16 cellular contexts compared by ENCODE assay signal in the genomic region with DNA sequence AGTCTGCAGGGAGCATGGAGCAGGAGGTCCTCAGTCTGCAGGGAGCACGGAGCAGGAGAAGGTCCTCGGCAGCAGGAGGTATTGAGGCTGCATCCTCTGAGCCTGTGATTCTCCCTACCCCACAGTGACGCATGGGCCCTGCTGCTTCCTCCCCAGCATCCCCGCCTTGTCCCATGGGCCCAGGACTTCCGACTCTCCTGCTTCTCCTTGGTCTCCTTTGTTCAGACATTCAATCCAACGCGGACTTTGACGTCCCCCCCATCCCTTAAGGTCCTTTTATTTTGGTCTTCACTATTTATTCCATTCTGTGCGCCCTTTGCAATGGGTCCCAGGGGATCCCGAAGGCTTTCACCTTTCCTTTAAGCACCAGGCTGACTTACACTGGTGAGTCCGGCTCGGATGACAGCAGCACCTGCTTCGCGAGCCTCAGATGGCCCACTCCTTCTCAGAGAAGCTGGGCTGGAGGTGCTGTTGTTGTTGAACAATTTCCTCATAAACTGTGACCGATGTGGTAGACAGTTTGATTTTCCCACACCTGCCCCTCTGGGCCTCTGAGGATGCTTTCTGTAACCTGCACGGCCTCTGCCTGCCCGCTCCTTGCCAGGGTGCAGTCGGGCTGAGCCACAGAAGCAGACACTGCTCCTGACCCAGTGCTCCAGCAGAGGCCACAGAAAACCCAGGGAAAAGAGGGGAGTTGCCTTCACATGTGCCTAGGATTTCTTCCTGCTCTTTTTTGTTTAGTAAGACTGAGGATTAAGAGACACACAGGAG.
"Had no signal": no experiment of that assay in that cellular context is flagged by ENCODE, and none has a peak within 500 bp of the region (broad histone marks: within the 10 kb centered on the region; RNA-seq: fewer than 3 reads in every experiment).

No MANE protein-coding gene starts in this region.

- H3K27ac Mint-ChIP-seq: activated naive CD8-positive, alpha-beta T cell treated with anti-CD3 and anti-CD28 coated beads, Interleukin-2, amount 10 ng/mL, durations not matched to agents 7 days and 5 days; stimulated activated naive B cell treated with anti-CD40 and anti-IgM and Interleukin-4, amounts not matched to agents 10 μg/mL and 1 μg/mL and 100 μg/mL, for 72 hours had no signal

- H3K27me3 ChIP-seq: foreskin keratinocyte, pancreas had no signal

- H3K4me1 ChIP-seq: foreskin keratinocyte, left ventricle myocardium inferior, pancreas had no signal

- H3K36me3 Mint-ChIP-seq: activated naive CD8-positive, alpha-beta T cell treated with anti-CD3 and anti-CD28 coated beads, Interleukin-2, amount 10 ng/mL, durations not matched to agents 7 days and 5 days; stimulated activated naive B cell treated with anti-CD40 and anti-IgM and Interleukin-4, amounts not matched to agents 10 μg/mL and 1 μg/mL and 100 μg/mL, for 72 hours had no signal

- H3K9me3 Mint-ChIP-seq: activated naive CD8-positive, alpha-beta T cell treated with anti-CD3 and anti-CD28 coated beads, Interleukin-2, amount 10 ng/mL, durations not matched to agents 7 days and 5 days; stimulated activated naive B cell treated with anti-CD40 and anti-IgM and Interleukin-4, amounts not matched to agents 10 μg/mL and 1 μg/mL and 100 μg/mL, for 72 hours had no signal

- H3K9me3 ChIP-seq: pancreas had no signal

- DNase-seq: activated CD4-positive, alpha-beta T cell treated with anti-CD3 and anti-CD28 coated beads for 1 hour; activated naive CD4-positive, alpha-beta T cell treated with Interleukin-2 at 50 U/mL for 16 hours; activated naive CD8-positive, alpha-beta T cell treated with anti-CD3 and anti-CD28 coated beads, Interleukin-2, amount 10 ng/mL, durations not matched to agents 7 days and 5 days; amygdala; foreskin keratinocyte; glutamatergic neuron; hippocampal formation; left ventricle myocardium inferior; pancreas; stimulated activated CD4-positive, alpha-beta T cell treated with anti-CD3 and anti-CD28 coated beads, Interleukin-4, amount 100 ng/mL, for 4 hours; stimulated activated naive B cell treated with anti-CD40 and anti-IgM and Interleukin-4, amounts not matched to agents 10 μg/mL and 1 μg/mL and 100 μg/mL, for 72 hours; WERI-Rb-1 had no signal

- H3K4me3 Mint-ChIP-seq: activated naive CD8-positive, alpha-beta T cell treated with anti-CD3 and anti-CD28 coated beads, Interleukin-2, amount 10 ng/mL, durations not matched to agents 7 days and 5 days; stimulated activated naive B cell treated with anti-CD40 and anti-IgM and Interleukin-4, amounts not matched to agents 10 μg/mL and 1 μg/mL and 100 μg/mL, for 72 hours had no signal

- FAIRE-seq: islet of Langerhans, pancreas had no signal

- ATAC-seq: foreskin keratinocyte, pancreas, sciatic nerve had no signal

- H3K4me1 Mint-ChIP-seq: activated naive CD8-positive, alpha-beta T cell treated with anti-CD3 and anti-CD28 coated beads, Interleukin-2, amount 10 ng/mL, durations not matched to agents 7 days and 5 days; stimulated activated naive B cell treated with anti-CD40 and anti-IgM and Interleukin-4, amounts not matched to agents 10 μg/mL and 1 μg/mL and 100 μg/mL, for 72 hours had no signal

- H3K4me3 ChIP-seq: left ventricle myocardium inferior, pancreas, smooth muscle cell had no signal

- H3K36me3 ChIP-seq: left ventricle myocardium inferior, pancreas, WERI-Rb-1 had no signal

- H3K27ac ChIP-seq: epithelial cell of prostate, foreskin keratinocyte, left ventricle myocardium inferior, pancreas, WERI-Rb-1 had no signal
